8 cellular contexts compared by ENCODE assay signal in the genomic region with DNA sequence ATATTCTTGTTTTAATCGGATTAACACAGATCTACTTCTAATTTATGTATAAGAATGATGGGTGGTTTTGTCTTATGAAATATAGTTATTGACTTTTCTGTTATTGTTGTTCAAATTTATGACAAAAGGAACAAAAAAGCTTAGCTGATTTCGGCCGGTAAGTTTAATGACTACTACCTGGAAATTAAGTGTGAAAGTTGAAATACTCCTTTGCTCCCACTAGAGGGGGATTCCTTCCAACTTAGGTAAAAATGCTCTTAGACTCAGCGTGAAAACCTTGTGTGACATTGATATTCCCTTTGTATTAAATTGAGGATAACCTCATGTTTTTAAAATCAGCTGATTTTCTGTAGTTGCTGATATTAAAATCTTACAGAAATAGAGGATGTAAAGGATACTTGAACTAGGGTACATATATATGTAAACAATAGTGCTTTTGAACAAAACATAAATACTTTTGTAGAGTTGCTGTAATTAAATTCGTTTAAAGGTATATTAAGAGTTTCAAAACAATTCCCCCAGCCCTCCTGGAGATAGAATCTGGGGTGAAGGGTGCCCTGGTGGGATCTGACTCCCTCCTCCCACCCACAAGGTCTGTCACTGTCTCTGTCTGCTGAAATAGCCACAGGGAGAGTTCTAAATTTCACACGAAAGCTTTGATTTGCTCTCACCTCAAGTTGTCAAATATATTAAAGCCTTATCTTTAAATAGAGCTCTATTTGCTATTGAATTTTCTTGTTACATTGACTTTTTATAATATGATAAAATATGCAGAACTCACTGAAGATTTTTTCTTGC.
DNase-seq lines count a peak whose midpoint lies in the region; ATAC-seq, FAIRE-seq and TF ChIP-seq lines count a peak whose summit lies in the region.

No MANE protein-coding gene starts in this region.

- no peak overlapping the region for H3K4me3 ChIP-seq in AG10803 (ENCODE audit: low read length)
- H3K4me3 ChIP-seq in hepatocyte = no peak overlapping the region

- no peaks in the 10 kb centered on the region for H3K27me3 ChIP-seq in hepatocyte

- H3K27me3 Mint-ChIP-seq in activated naive CD8-positive, alpha-beta T cell = no peaks in the 10 kb centered on the region

- H3K27ac ChIP-seq in hepatocyte = no peak overlapping the region

- no peaks in the 10 kb centered on the region for H3K9me2 ChIP-seq in hepatocyte (replicated peaks; ENCODE audit: insufficient read depth)

- H3K36me3 ChIP-seq in hepatocyte (replicated peaks; ENCODE audit: insufficient read depth, low read depth) = no peaks in the 10 kb centered on the region

- peaks cover 80% of the 10 kb centered on the region for H3K79me2 ChIP-seq in hepatocyte

- peak; percentile 66 for DNase-seq in AG10803 (ENCODE audit: low read depth)
- no peak for DNase-seq in GM18507 (ENCODE audit: extremely low spot score, insufficient read length, low read depth)
- peak; percentile 13 for DNase-seq in NCI-H2196 treated with DMSO at 0.1 percent for 48 hours (lab: John Stamatoyannopoulos, UW; ENCODE audit: unreplicated experiment)
- DNase-seq in hepatocyte (ENCODE audit: low spot score) = peak; percentile 50
- DNase-seq in stimulated activated naive CD8-positive, alpha-beta T cell treated with anti-CD3 and anti-CD28 coated beads, Interleukin-15, Interleukin-2, amounts not matched to agents 100 U/mL and 50 U/mL, for 24 hours = no peak
- no peak for DNase-seq in COLO668 (lab: John Stamatoyannopoulos, UW; ENCODE audit: unreplicated experiment)

- peak; percentile 64 for ATAC-seq in stimulated activated naive CD8-positive, alpha-beta T cell treated with anti-CD3 and anti-CD28 coated beads, Interleukin-15, Interleukin-2, amounts not matched to agents 100 U/mL and 50 U/mL, for 24 hours
- ATAC-seq in GM18909 (IDR thresholded peaks at IDR 0.05; ENCODE audit: poor library complexity, unreplicated experiment) = no peak

- peaks cover 6% of the 10 kb centered on the region for H3K4me1 ChIP-seq in hepatocyte (ENCODE audit: insufficient read depth)

- no peaks in the 10 kb centered on the region for H3K9me3 Mint-ChIP-seq in activated naive CD8-positive, alpha-beta T cell (ENCODE audit: low read depth)

- no peaks in the 10 kb centered on the region for H3K9me3 ChIP-seq in hepatocyte (ENCODE audit: low read depth)

- H2AFZ ChIP-seq in hepatocyte = no peak overlapping the region

- peaks cover 34% of the 10 kb centered on the region for H3K4me1 Mint-ChIP-seq in activated naive CD8-positive, alpha-beta T cell (ENCODE audit: low read depth)

- peak; percentile 66 for FAIRE-seq in GM18507 (lab: Jason Lieb, UNC)

- WGBS in hepatocyte (ENCODE audit: low lambda C conversion rate, missing lambda C conversion rate) = 32% methylated on average over 6 of the region's 6 CpGs

- TF ChIP-seq CTCF in AG10803 (conservative IDR thresholded peaks at IDR 0.05; ENCODE audit: low read length) (peak; percentile 79), hepatocyte (IDR thresholded peaks at IDR 0.05; ENCODE audit: poor library complexity) (peak; percentile 58)

- peak overlapping the region; percentile 89 for H3K4me3 Mint-ChIP-seq in activated naive CD8-positive, alpha-beta T cell

- H3K27ac Mint-ChIP-seq in activated naive CD8-positive, alpha-beta T cell = peak overlapping the region; percentile 93

- peaks cover 23% of the 10 kb centered on the region for H4K20me1 ChIP-seq in hepatocyte (ENCODE audit: insufficient read depth, poor library complexity, severe bottlenecking)

- no peaks in the 10 kb centered on the region for H3K36me3 Mint-ChIP-seq in activated naive CD8-positive, alpha-beta T cell

- H3K4me2 ChIP-seq in hepatocyte = peak overlapping the region; percentile 65

Comparison
In these comparisons a context has a peak if more than half of its experiments do, and no peak if none do; other contexts are left out.
1. DNase-seq: peak in AG10803 (single experiment), NCI-H2196 treated with DMSO at 0.1 percent for 48 hours (single experiment) and hepatocyte (single experiment); none in GM18507 (single experiment), stimulated activated naive CD8-positive, alpha-beta T cell treated with anti-CD3 and anti-CD28 coated beads, Interleukin-15, Interleukin-2, amounts not matched to agents 100 U/mL and 50 U/mL, for 24 hours (single experiment) and COLO668 (single experiment).